ENCODE assay signal across 13 cellular contexts in genomic region chr20:32477594-32478512, GRCh38.
A peak's percentile ranks its signal among the peaks of the same experiment; 100 is the strongest.
DNase-seq lines count a peak whose midpoint lies in the region; ATAC-seq lines count a peak whose summit lies in the region.
"Had no signal": no experiment of that assay in that cellular context is flagged by ENCODE, and none has a peak within 500 bp of the region (broad histone marks: within the 10 kb centered on the region; RNA-seq: fewer than 3 reads in every experiment).

No MANE protein-coding gene starts in this region.

- H3K27me3 ChIP-seq in mucosa of rectum (ENCODE audit: control insufficient read depth in 2 of 2, insufficient read depth in 2 of 2, low read length in 2 of 2) = no peaks in the 10 kb centered on the region
- H3K27me3 ChIP-seq: MG63 had no signal

- H3K4me3 Mint-ChIP-seq in activated naive CD8-positive, alpha-beta T cell treated with anti-CD3 and anti-CD28 coated beads, Interleukin-2, amount 10 ng/mL, durations not matched to agents 7 days and 5 days = no peak overlapping the region
- H3K4me3 Mint-ChIP-seq in activated naive CD8-positive, alpha-beta T cell treated with anti-CD3 and anti-CD28 coated beads, Interleukin-2, amount 50 U/mL, for 24 hours = no peak overlapping the region
- H3K4me3 Mint-ChIP-seq: activated CD4-positive, alpha-beta memory T cell treated with anti-CD3 and anti-CD28 coated beads, Interleukin-2, amount 10 ng/mL, durations not matched to agents 7 days and 5 days; H9 had no signal

- peaks cover 15% of the 10 kb centered on the region for H3K4me1 Mint-ChIP-seq in activated naive CD8-positive, alpha-beta T cell treated with anti-CD3 and anti-CD28 coated beads, Interleukin-2, amount 10 ng/mL, durations not matched to agents 7 days and 5 days
- peaks cover 40% of the 10 kb centered on the region for H3K4me1 Mint-ChIP-seq in activated naive CD8-positive, alpha-beta T cell treated with anti-CD3 and anti-CD28 coated beads, Interleukin-2, amount 50 U/mL, for 24 hours

- peak overlapping the region; percentile 36 for H3K27ac ChIP-seq in caudate nucleus (ENCODE audit: low read depth, low read length)
- H3K27ac ChIP-seq in mucosa of rectum (ENCODE audit: low read depth in 2 of 2, low read length in 2 of 2) = peak overlapping the region; percentile 93 to 95
- H3K27ac ChIP-seq in temporal lobe (ENCODE audit: low read depth, low read length) = peak overlapping the region; percentile 69

- no peak for DNase-seq in activated naive CD8-positive, alpha-beta T cell treated with anti-CD3 and anti-CD28 coated beads, Interleukin-2, amount 10 ng/mL, durations not matched to agents 7 days and 5 days
- DNase-seq in activated naive CD8-positive, alpha-beta T cell treated with anti-CD3 and anti-CD28 coated beads, Interleukin-2, amount 50 U/mL, for 24 hours = no peak
- DNase-seq in caudate nucleus (lab: John Stamatoyannopoulos, UW) (peak in 14 of 61 donors; percentile 10 to 44 (median 24)), NCI-H1048 (lab: John Stamatoyannopoulos, UW) (no peak), NCI-H2171 treated with DMSO at 0.1 percent for 48 hours (lab: John Stamatoyannopoulos, UW) (no peak), HuH-7 (ENCODE audit: low spot score) (no peak)
- DNase-seq: activated CD4-positive, alpha-beta memory T cell treated with anti-CD3 and anti-CD28 coated beads, Interleukin-2, amount 10 ng/mL, durations not matched to agents 7 days and 5 days; H9; kidney glomerular epithelial cell; MG63; NCI-H748 treated with DMSO at 0.1 percent for 48 hours had no signal

- H3K27me3 Mint-ChIP-seq in activated naive CD8-positive, alpha-beta T cell treated with anti-CD3 and anti-CD28 coated beads, Interleukin-2, amount 10 ng/mL, durations not matched to agents 7 days and 5 days = no peaks in the 10 kb centered on the region
- H3K27me3 Mint-ChIP-seq in activated naive CD8-positive, alpha-beta T cell treated with anti-CD3 and anti-CD28 coated beads, Interleukin-2, amount 50 U/mL, for 24 hours = no peaks in the 10 kb centered on the region
- H3K27me3 Mint-ChIP-seq: activated CD4-positive, alpha-beta memory T cell treated with anti-CD3 and anti-CD28 coated beads, Interleukin-2, amount 10 ng/mL, durations not matched to agents 7 days and 5 days had no signal

- no peaks in the 10 kb centered on the region for H3K36me3 ChIP-seq in mucosa of rectum (ENCODE audit: control insufficient read depth in 2 of 2, insufficient read depth in 2 of 2, low read length in 2 of 2)
- H3K36me3 ChIP-seq: MG63 had no signal

- peak overlapping the region; percentile 25 for H3K27ac Mint-ChIP-seq in activated naive CD8-positive, alpha-beta T cell treated with anti-CD3 and anti-CD28 coated beads, Interleukin-2, amount 10 ng/mL, durations not matched to agents 7 days and 5 days
- H3K27ac Mint-ChIP-seq in activated naive CD8-positive, alpha-beta T cell treated with anti-CD3 and anti-CD28 coated beads, Interleukin-2, amount 50 U/mL, for 24 hours = no peak overlapping the region
- H3K27ac Mint-ChIP-seq: activated CD4-positive, alpha-beta memory T cell treated with anti-CD3 and anti-CD28 coated beads, Interleukin-2, amount 10 ng/mL, durations not matched to agents 7 days and 5 days had no signal

- H3K9me3 Mint-ChIP-seq in activated naive CD8-positive, alpha-beta T cell treated with anti-CD3 and anti-CD28 coated beads, Interleukin-2, amount 10 ng/mL, durations not matched to agents 7 days and 5 days = no peaks in the 10 kb centered on the region
- no peaks in the 10 kb centered on the region for H3K9me3 Mint-ChIP-seq in activated naive CD8-positive, alpha-beta T cell treated with anti-CD3 and anti-CD28 coated beads, Interleukin-2, amount 50 U/mL, for 24 hours
- H3K9me3 Mint-ChIP-seq: activated CD4-positive, alpha-beta memory T cell treated with anti-CD3 and anti-CD28 coated beads, Interleukin-2, amount 10 ng/mL, durations not matched to agents 7 days and 5 days; H9 had no signal

- POLR2A ChIA-PET in activated naive CD8-positive, alpha-beta T cell treated with anti-CD3 and anti-CD28 coated beads, Interleukin-2, amount 10 ng/mL, durations not matched to agents 7 days and 5 days (lab: Charles Lee) = no interaction called here

- peak overlapping the region in 1 of 2 donors; percentile 6 for H3K4me3 ChIP-seq in mucosa of rectum (ENCODE audit: low read length in 2 of 2)
- H3K4me3 ChIP-seq: MG63 had no signal

- H3K9ac ChIP-seq in mucosa of rectum (ENCODE audit: low read depth in 1 of 2, low read length in 2 of 2) = peak overlapping the region; percentile 54 to 57

- H3K36me3 Mint-ChIP-seq in activated naive CD8-positive, alpha-beta T cell treated with anti-CD3 and anti-CD28 coated beads, Interleukin-2, amount 10 ng/mL, durations not matched to agents 7 days and 5 days = peaks cover 4% of the 10 kb centered on the region
- H3K36me3 Mint-ChIP-seq in activated naive CD8-positive, alpha-beta T cell treated with anti-CD3 and anti-CD28 coated beads, Interleukin-2, amount 50 U/mL, for 24 hours (ENCODE audit: low read depth) = no peaks in the 10 kb centered on the region

- peaks cover 84 to 92% of the 10 kb centered on the region in 2 donors for H3K4me1 ChIP-seq in mucosa of rectum (ENCODE audit: control insufficient read depth in 2 of 2, insufficient read depth in 2 of 2, low read length in 2 of 2)

- no peak for ATAC-seq in activated naive CD8-positive, alpha-beta T cell treated with anti-CD3 and anti-CD28 coated beads, Interleukin-2, amount 10 ng/mL, durations not matched to agents 7 days and 5 days (ENCODE audit: low read depth)
- no peak for ATAC-seq in activated naive CD8-positive, alpha-beta T cell treated with anti-CD3 and anti-CD28 coated beads, Interleukin-2, amount 50 U/mL, for 24 hours

- no peaks in the 10 kb centered on the region for H3K9me3 ChIP-seq in mucosa of rectum (ENCODE audit: control insufficient read depth in 2 of 2, low read length in 2 of 2)
- H3K9me3 ChIP-seq: MG63 had no signal

Comparison
In these comparisons a context has a peak if more than half of its experiments do, and no peak if none do; other contexts are left out.
1. H3K27ac ChIP-seq: peak in every context shown above with its lines; median percentile 94 in mucosa of rectum; 69 in temporal lobe; 36 in caudate nucleus.